In genomic region chr4:185700048-185700447, GRCh38 we compare ENCODE assay signal across 13 cellular contexts.
DNase-seq lines count a peak whose midpoint lies in the region; ATAC-seq and TF ChIP-seq lines count a peak whose summit lies in the region.
"Had no signal": no experiment of that assay in that cellular context is flagged by ENCODE, and none has a peak within 500 bp of the region (broad histone marks: within the 10 kb centered on the region; RNA-seq: fewer than 3 reads in every experiment).

No MANE protein-coding gene starts in this region.

- H3K36me3 Mint-ChIP-seq in activated naive CD8-positive, alpha-beta T cell treated with anti-CD3 and anti-CD28 coated beads for 36 hours, result no peaks in the 10 kb centered on the region

- POLR2A ChIA-PET in SK-N-SH (lab: Yijun Ruan, JAX), result no interaction called here

- H3K36me3 ChIP-seq in SK-N-SH (replicated peaks in 1 of 2; ENCODE audit: control insufficient read depth in 1 of 2, insufficient read depth in 2 of 2, low read length in 1 of 2) (no peaks in the 10 kb centered on the region), heart right ventricle (peaks cover 0 to 7% (median 0%) of the 10 kb centered on the region in 9 donors), sigmoid colon (no peaks in the 10 kb centered on the region)
- H3K36me3 ChIP-seq: BLaER1, SJSA1 had no signal

- H3K9me3 Mint-ChIP-seq in activated naive CD8-positive, alpha-beta T cell treated with anti-CD3 and anti-CD28 coated beads for 36 hours, result no peaks in the 10 kb centered on the region

- peak; percentile 40 for DNase-seq in HK-2 (ENCODE audit: unreplicated experiment)
- DNase-seq in SK-N-SH, result peak; percentile 33
- DNase-seq in heart right ventricle, result no peak
- DNase-seq in sigmoid colon, result no peak
- DNase-seq in NCI-H1105 treated with DMSO at 0.1 percent for 48 hours (lab: John Stamatoyannopoulos, UW), result no peak
- no peak for DNase-seq in activated CD8-positive, alpha-beta memory T cell treated with anti-CD3 and anti-CD28 coated beads, Interleukin-2, amount 50 U/mL, for 4 hours
- DNase-seq in SIG-M5 treated with dmso at 0.1 percent for 504 hours (lab: John Stamatoyannopoulos, UW; ENCODE audit: unreplicated experiment), result no peak
- DNase-seq in activated naive CD8-positive, alpha-beta T cell treated with anti-CD3 and anti-CD28 coated beads for 36 hours, result no peak
- DNase-seq: amniotic stem cell, DMS79 treated with DMSO at 0.1 percent for 48 hours, H9 had no signal

- H3K79me2 ChIP-seq in SK-N-SH (ENCODE audit: insufficient read depth), result no peaks in the 10 kb centered on the region

- intact Hi-C loops in heart right ventricle (cut with DNase I), result no loop called here
- intact Hi-C loops in sigmoid colon (cut with DNase I), result no loop called here

- no peaks in the 10 kb centered on the region for H3K9me2 ChIP-seq in SK-N-SH

- 4% methylated on average over 3 of the region's 3 CpGs for WGBS in SK-N-SH (ENCODE audit: low lambda C conversion rate)
- 47 to 55% methylated on average over 3 of the region's 3 CpGs for WGBS in heart right ventricle, 2 donors
- WGBS in sigmoid colon, 2 donors, result 78 to 89% methylated on average over 3 of the region's 3 CpGs

- no peaks in the 10 kb centered on the region for H3F3A ChIP-seq in SK-N-SH (replicated peaks; ENCODE audit: insufficient read depth)

- H3K4me1 Mint-ChIP-seq in activated naive CD8-positive, alpha-beta T cell treated with anti-CD3 and anti-CD28 coated beads for 36 hours, result no peaks in the 10 kb centered on the region

- no peaks in the 10 kb centered on the region for H4K20me1 ChIP-seq in SK-N-SH (ENCODE audit: insufficient read depth)
- H4K20me1 ChIP-seq: BLaER1 had no signal

- 0 out of 2 replicates have a peak, but pooled peaks have one; percentile 16 for TF ChIP-seq RAD21 in SK-N-SH (IDR thresholded peaks at IDR 0.05; ENCODE audit: low read length)

- H3K27ac ChIP-seq in SK-N-SH (ENCODE audit: low read depth in 2 of 2, low read length in 1 of 2), result peak overlapping the region in 1 of 2 experiments; percentile 79; a peak in 2 of 4 replicates
- peak overlapping the region in 6 of 10 donors; percentile 15 to 57 (median 32) for H3K27ac ChIP-seq in heart right ventricle
- H3K27ac ChIP-seq in sigmoid colon, result peak overlapping the region in 3 of 4 donors; percentile 60 to 77 (median 74)
- H3K27ac ChIP-seq: BLaER1, SJSA1 had no signal

- TF ChIP-seq POLR2A in sigmoid colon (IDR thresholded peaks at IDR 0.05), result no peak

- no peak overlapping the region for H2AFZ ChIP-seq in SK-N-SH (ENCODE audit: low read depth)

- no peak overlapping the region for H3K4me2 ChIP-seq in SK-N-SH
- H3K4me2 ChIP-seq: BLaER1 had no signal

- no peaks in the 10 kb centered on the region for H3K27me3 ChIP-seq in SK-N-SH (ENCODE audit: insufficient read depth)
- no peaks in the 10 kb centered on the region for H3K27me3 ChIP-seq in heart right ventricle
- H3K27me3 ChIP-seq in sigmoid colon, result no peaks in the 10 kb centered on the region
- H3K27me3 ChIP-seq: BLaER1, SJSA1 had no signal

- TF ChIP-seq CTCF in SK-N-SH (IDR thresholded peaks at IDR 0.05), result no peak
- TF ChIP-seq CTCF in heart right ventricle (IDR thresholded peaks at IDR 0.05), result no peak
- TF ChIP-seq CTCF in sigmoid colon (IDR thresholded peaks at IDR 0.05), result no peak

- TF ChIP-seq EP300 in SK-N-SH (IDR thresholded peaks at IDR 0.05; ENCODE audit: borderline replicate concordance in 1 of 2, low read depth in 1 of 2, low read length in 1 of 2), result peak in 1 of 2 experiments; percentile 55; a peak in 1 of 4 replicates
- TF ChIP-seq EP300 in sigmoid colon (IDR thresholded peaks at IDR 0.05), result no peak

- H3K27ac Mint-ChIP-seq in activated naive CD8-positive, alpha-beta T cell treated with anti-CD3 and anti-CD28 coated beads for 36 hours, result no peak overlapping the region
- H3K27ac Mint-ChIP-seq: H9 had no signal

- H3K9me3 ChIP-seq in SK-N-SH (no peaks in the 10 kb centered on the region), heart right ventricle (peaks cover 0 to 4% (median 0%) of the 10 kb centered on the region in 11 donors), sigmoid colon (no peaks in the 10 kb centered on the region)
- H3K9me3 ChIP-seq: BLaER1, SJSA1 had no signal

- ATAC-seq in heart right ventricle, result peak in 7 of 8 donors; percentile 28 to 79 (median 61)

- CTCF ChIA-PET in SK-N-SH (lab: Yijun Ruan, JAX), result interaction anchor here (1.0 kb wide), 1 partner anchor 59 kb away, joined by 3 read pairs; no protein-coding TSS in a partner anchor

- H3K4me3 ChIP-seq in SK-N-SH (ENCODE audit: low read depth in 2 of 2, low read length in 1 of 2) (no peak overlapping the region), heart right ventricle (no peak overlapping the region), sigmoid colon (no peak overlapping the region)
- H3K4me3 ChIP-seq: BLaER1, SJSA1 had no signal

- peaks cover 17% of the 10 kb centered on the region for H3K27me3 Mint-ChIP-seq in activated naive CD8-positive, alpha-beta T cell treated with anti-CD3 and anti-CD28 coated beads for 36 hours

- no peak overlapping the region for H3K9ac ChIP-seq in SK-N-SH
- H3K9ac ChIP-seq: BLaER1 had no signal

- H3K4me1 ChIP-seq in SK-N-SH (ENCODE audit: control insufficient read depth in 1 of 2, insufficient read depth in 2 of 2, low read depth in 1 of 2, low read length in 1 of 2), result peaks cover 0 to 17% of the 10 kb centered on the region in 2 experiments; a peak in 2 of 4 replicates
- peaks cover 0 to 69% (median 29%) of the 10 kb centered on the region in 9 donors for H3K4me1 ChIP-seq in heart right ventricle
- H3K4me1 ChIP-seq in sigmoid colon, result peaks cover 0 to 41% (median 31%) of the 10 kb centered on the region in 4 donors
- H3K4me1 ChIP-seq: BLaER1 had no signal

- H3K4me3 Mint-ChIP-seq in activated naive CD8-positive, alpha-beta T cell treated with anti-CD3 and anti-CD28 coated beads for 36 hours, result no peak overlapping the region
- H3K4me3 Mint-ChIP-seq: H9 had no signal

TF ChIP-seq in SK-N-SH, 30 proteins besides CTCF, POLR2A, EP300 and RAD21:
- TF ChIP-seq POLR2AphosphoS5 (IDR thresholded peaks at IDR 0.05; ENCODE audit: low read depth, low read length), result no peak
- TF ChIP-seq RFX5 (IDR thresholded peaks at IDR 0.05; ENCODE audit: low read length), result peak; percentile 83

Comparison
In these comparisons a context has a peak if more than half of its experiments do, and no peak if none do; other contexts are left out.
1. DNase-seq: peak in HK-2 (single experiment) and SK-N-SH (single experiment); none in heart right ventricle (0 of 2), sigmoid colon (single experiment), NCI-H1105 treated with DMSO at 0.1 percent for 48 hours (single experiment), activated CD8-positive, alpha-beta memory T cell treated with anti-CD3 and anti-CD28 coated beads, Interleukin-2, amount 50 U/mL, for 4 hours (single experiment), SIG-M5 treated with dmso at 0.1 percent for 504 hours (single experiment) and activated naive CD8-positive, alpha-beta T cell treated with anti-CD3 and anti-CD28 coated beads for 36 hours (single experiment).